In the genomic region with DNA sequence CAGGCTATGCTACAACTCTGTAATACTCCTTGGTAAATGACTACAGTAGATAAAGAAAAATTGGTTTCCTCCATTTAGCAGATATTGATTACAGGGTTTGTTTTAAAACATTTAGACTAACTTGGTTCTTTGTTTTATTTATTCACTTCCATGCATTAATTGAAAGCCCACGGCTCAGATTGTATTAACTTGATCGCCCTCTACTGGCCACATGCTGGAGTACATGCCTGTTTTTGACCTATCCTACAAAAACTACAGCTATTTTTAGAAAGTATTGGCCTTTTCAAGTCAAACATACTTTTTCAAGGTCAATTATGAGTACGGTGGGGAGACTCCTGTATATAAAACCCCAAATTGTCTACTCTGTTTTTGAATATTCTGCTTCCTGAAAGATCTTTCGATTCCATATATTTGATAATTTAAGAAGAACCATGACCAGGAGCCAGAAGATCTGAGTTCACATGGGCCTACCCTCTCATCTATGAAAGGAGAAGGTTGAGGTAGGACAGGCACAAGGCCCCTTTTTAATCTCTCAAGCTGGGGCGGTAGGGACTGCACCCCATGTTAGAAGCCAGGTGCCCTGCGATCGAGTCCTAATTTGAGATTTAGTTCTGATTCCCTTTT, we compare ENCODE assay signal across 8 cellular contexts.
DNase-seq lines count a peak whose midpoint lies in the region; ATAC-seq lines count a peak whose summit lies in the region.

No MANE protein-coding gene starts in this region.

- ATAC-seq in activated CD4-positive, CD25-positive, alpha-beta regulatory T cell treated with anti-CD3 and anti-CD28 coated beads, Interleukin-2, amount 50 U/mL, for 24 hours, result no peak
- ATAC-seq in HG03175 (IDR thresholded peaks at IDR 0.05; ENCODE audit: unreplicated experiment) (peak; percentile 64), GM21360 (IDR thresholded peaks at IDR 0.05; ENCODE audit: unreplicated experiment) (no peak)

- DNase-seq in activated CD4-positive, CD25-positive, alpha-beta regulatory T cell treated with anti-CD3 and anti-CD28 coated beads, Interleukin-2, amount 50 U/mL, for 16 hours (ENCODE audit: low read depth, low spot score), result peak; percentile 2
- DNase-seq in OCI-M1 (lab: John Stamatoyannopoulos, UW) (peak; percentile 71), astrocyte of the hippocampus (ENCODE audit: low read depth, low spot score) (peak; percentile 74), kidney glomerular epithelial cell (lab: John Stamatoyannopoulos, UW) (peak; percentile 6)
- peak; percentile 7 for DNase-seq in stimulated activated CD8-positive, alpha-beta memory T cell treated with anti-CD3 and anti-CD28 coated beads, Interleukin-12 subunit alpha, Interleukin-12 subunit beta, amount 100 ng/mL, for 1 hour (ENCODE audit: low read depth)

Comparison
In these comparisons a context has a peak if more than half of its experiments do, and no peak if none do; other contexts are left out.
1. DNase-seq: peak in every context shown above with its lines; median percentile 74 in astrocyte of the hippocampus; 71 in OCI-M1; 7 in stimulated activated CD8-positive, alpha-beta memory T cell treated with anti-CD3 and anti-CD28 coated beads, Interleukin-12 subunit alpha, Interleukin-12 subunit beta, amount 100 ng/mL, for 1 hour; 6 in kidney glomerular epithelial cell; 2 in activated CD4-positive, CD25-positive, alpha-beta regulatory T cell treated with anti-CD3 and anti-CD28 coated beads, Interleukin-2, amount 50 U/mL, for 16 hours.